8 cellular contexts compared by ENCODE assay signal in the genomic region with DNA sequence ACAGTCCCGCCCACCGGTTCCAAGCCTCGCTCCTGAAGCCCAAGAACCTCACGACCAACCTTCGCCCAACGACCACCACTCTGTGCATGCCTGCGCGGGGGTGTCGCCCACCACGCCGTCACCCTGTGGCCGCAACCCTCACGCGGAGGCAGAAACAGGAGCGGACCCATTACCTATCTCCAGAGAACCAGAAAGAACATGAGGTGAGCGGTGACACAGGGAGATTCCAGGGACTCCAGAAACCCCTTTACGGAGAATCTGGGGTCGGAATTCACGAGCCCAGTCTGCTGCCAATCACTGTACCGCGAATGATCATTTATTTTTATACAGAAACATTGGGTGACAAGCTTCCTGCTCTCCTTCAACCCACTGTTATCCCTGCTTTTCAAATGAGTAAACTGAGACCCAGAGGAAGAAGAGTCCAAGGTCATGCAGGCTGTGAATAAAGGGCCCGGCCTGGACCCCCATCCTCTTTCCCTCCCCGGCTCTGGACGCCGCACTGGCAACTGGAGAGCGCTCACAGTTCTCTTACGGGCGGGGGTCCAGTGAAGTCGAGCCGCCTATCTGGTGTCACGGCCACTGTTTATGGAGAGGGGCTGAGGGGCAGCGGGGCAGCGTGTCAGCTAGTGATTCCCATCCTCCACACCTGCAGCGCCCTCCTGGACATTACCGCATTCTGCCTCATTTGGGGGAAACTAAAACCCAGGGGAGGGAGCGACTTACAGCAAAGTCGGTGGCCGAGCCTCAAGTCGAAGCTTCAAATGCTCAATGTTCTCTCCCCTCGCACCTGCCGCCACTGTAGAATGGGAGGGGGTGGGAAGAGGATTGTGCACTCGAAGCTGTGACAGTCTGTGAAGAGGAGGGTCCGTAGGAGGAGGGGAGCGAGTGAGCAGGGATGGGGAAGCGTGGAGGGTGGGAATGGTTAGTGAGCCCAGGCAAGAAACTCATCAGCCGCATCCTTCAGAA. TPM values are rescaled to one million over a fixed set of nuclear protein-coding genes. Genes with fewer than 3 reads are reported as not detected.
A peak's percentile ranks its signal among the peaks of the same experiment; 100 is the strongest.
DNase-seq lines count a peak whose midpoint lies in the region; ATAC-seq and TF ChIP-seq lines count a peak whose summit lies in the region.

No MANE protein-coding gene starts in this region.

- H3K4me3 ChIP-seq in skin epidermis = peak overlapping the region; percentile 27 to 46 (median 36)

- POLR2A ChIA-PET in T-cell (lab: Charles Lee) = interaction anchor here in 1 of 2 donors (0.9 kb wide), 1 partner anchor 12 kb away, joined by 4 read pairs; no protein-coding TSS in a partner anchor

- DNase-seq in DMS53 (lab: John Stamatoyannopoulos, UW) (peak; percentile 51), DMS53 treated with DMSO at 0.1 percent for 48 hours (lab: John Stamatoyannopoulos, UW; ENCODE audit: unreplicated experiment) (no peak), T-cell (peak in 1 of 34 experiments; percentile 15), glutamatergic neuron (no peak), NCI-H2081 (lab: John Stamatoyannopoulos, UW) (no peak)

- CTCF ChIA-PET in T-cell (lab: Charles Lee) = interaction anchor here in 1 of 2 donors (4.0 kb wide), 1 partner anchor 16 kb away, joined by 18 read pairs; no protein-coding TSS in a partner anchor

- H3K27me3 Mint-ChIP-seq in T-cell (peaks cover 36 to 49% of the 10 kb centered on the region in 2 donors), glutamatergic neuron (ENCODE audit: unreplicated experiment) (peaks cover 27% of the 10 kb centered on the region)

- H3K9me3 Mint-ChIP-seq in T-cell (no peaks in the 10 kb centered on the region), glutamatergic neuron (ENCODE audit: unreplicated experiment) (peaks cover 4% of the 10 kb centered on the region)

- ATAC-seq in T-cell (replicated peaks in 1 of 4) = no peak
- no peak for ATAC-seq in HG03139 (IDR thresholded peaks at IDR 0.05; ENCODE audit: unreplicated experiment)
- ATAC-seq in GM21423 (IDR thresholded peaks at IDR 0.05; ENCODE audit: unreplicated experiment) = no peak

- peaks cover 28 to 35% (median 30%) of the 10 kb centered on the region in 3 donors for H3K4me1 Mint-ChIP-seq in T-cell
- H3K4me1 Mint-ChIP-seq in glutamatergic neuron (ENCODE audit: low read depth, unreplicated experiment) = peaks cover 11% of the 10 kb centered on the region

- TF ChIP-seq CTCF in glutamatergic neuron (IDR thresholded peaks at IDR 0.05; ENCODE audit: partially characterized antibody, unreplicated experiment) = no peak

- no peak overlapping the region for H3K27ac ChIP-seq in skin epidermis

- H3K27ac Mint-ChIP-seq in T-cell = peak overlapping the region in 1 of 2 donors; percentile 2
- no peak overlapping the region for H3K27ac Mint-ChIP-seq in glutamatergic neuron (ENCODE audit: unreplicated experiment)

- H3K36me3 Mint-ChIP-seq in T-cell (no peaks in the 10 kb centered on the region), glutamatergic neuron (ENCODE audit: unreplicated experiment) (peaks cover 5% of the 10 kb centered on the region)

- H3K4me3 Mint-ChIP-seq in T-cell (peak overlapping the region in 2 of 3 donors; percentile 84 to 85), glutamatergic neuron (ENCODE audit: unreplicated experiment) (peak overlapping the region; percentile 79)

RNA-seq across cellular contexts. Expression of gene SLC30A3, which starts 0.7 kb away (rescaled TPM):
- total RNA-seq in T-cell (under 1 TPM in 2 of 5 donors, not detected in 3; 0.06 to 0.26 TPM), glutamatergic neuron (ENCODE audit: unreplicated experiment) (1.3 TPM)

RNA-seq across cellular contexts. Expression of gene DNAJC5G, which starts 11.7 kb away (rescaled TPM):
- total RNA-seq in T-cell = not detected
- not detected for total RNA-seq in glutamatergic neuron (ENCODE audit: unreplicated experiment)

RNA-seq across cellular contexts. Expression of gene TRIM54, which starts 18.7 kb away (rescaled TPM):
- not detected for total RNA-seq in T-cell
- 2.0 TPM for total RNA-seq in glutamatergic neuron (ENCODE audit: unreplicated experiment)

RNA-seq across cellular contexts. Expression of gene UCN, which starts 44.7 kb away (rescaled TPM):
- 1 to 10 TPM; 1.8 to 7.8 (median 4.2) TPM for total RNA-seq in T-cell
- 1.9 TPM for total RNA-seq in glutamatergic neuron (ENCODE audit: unreplicated experiment)

RNA-seq across cellular contexts. Expression of gene CAD, which starts 46.4 kb away (rescaled TPM):
- total RNA-seq in T-cell = 10 to 100 TPM; 38.5 to 78.2 (median 65.4) TPM
- 38.5 TPM for total RNA-seq in glutamatergic neuron (ENCODE audit: unreplicated experiment)
